1 cellular context compared by ENCODE assay signal in genomic region chr6:129641344-129641743, GRCh38.
TF ChIP-seq lines count a peak whose summit lies in the region.

No MANE protein-coding gene starts in this region.

TF ChIP-seq in SK-N-SH treated with all-trans-retinoic acid at 6 μM for 48 hours, 23 proteins besides CTCF, POLR2A, EP300 and RAD21 (continued from another document):
- TF ChIP-seq, protein P1, sequence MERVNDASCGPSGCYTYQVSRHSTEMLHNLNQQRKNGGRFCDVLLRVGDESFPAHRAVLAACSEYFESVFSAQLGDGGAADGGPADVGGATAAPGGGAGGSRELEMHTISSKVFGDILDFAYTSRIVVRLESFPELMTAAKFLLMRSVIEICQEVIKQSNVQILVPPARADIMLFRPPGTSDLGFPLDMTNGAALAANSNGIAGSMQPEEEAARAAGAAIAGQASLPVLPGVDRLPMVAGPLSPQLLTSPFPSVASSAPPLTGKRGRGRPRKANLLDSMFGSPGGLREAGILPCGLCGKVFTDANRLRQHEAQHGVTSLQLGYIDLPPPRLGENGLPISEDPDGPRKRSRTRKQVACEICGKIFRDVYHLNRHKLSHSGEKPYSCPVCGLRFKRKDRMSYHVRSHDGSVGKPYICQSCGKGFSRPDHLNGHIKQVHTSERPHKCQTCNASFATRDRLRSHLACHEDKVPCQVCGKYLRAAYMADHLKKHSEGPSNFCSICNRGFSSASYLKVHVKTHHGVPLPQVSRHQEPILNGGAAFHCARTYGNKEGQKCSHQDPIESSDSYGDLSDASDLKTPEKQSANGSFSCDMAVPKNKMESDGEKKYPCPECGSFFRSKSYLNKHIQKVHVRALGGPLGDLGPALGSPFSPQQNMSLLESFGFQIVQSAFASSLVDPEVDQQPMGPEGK (CRISPR knock-in tag; IDR thresholded peaks at IDR 0.05; ENCODE audit: borderline replicate concordance): peak; percentile 81; the same call in 1 of the 2 replicates
